1 cellular context compared by ENCODE assay signal in the genomic region with DNA sequence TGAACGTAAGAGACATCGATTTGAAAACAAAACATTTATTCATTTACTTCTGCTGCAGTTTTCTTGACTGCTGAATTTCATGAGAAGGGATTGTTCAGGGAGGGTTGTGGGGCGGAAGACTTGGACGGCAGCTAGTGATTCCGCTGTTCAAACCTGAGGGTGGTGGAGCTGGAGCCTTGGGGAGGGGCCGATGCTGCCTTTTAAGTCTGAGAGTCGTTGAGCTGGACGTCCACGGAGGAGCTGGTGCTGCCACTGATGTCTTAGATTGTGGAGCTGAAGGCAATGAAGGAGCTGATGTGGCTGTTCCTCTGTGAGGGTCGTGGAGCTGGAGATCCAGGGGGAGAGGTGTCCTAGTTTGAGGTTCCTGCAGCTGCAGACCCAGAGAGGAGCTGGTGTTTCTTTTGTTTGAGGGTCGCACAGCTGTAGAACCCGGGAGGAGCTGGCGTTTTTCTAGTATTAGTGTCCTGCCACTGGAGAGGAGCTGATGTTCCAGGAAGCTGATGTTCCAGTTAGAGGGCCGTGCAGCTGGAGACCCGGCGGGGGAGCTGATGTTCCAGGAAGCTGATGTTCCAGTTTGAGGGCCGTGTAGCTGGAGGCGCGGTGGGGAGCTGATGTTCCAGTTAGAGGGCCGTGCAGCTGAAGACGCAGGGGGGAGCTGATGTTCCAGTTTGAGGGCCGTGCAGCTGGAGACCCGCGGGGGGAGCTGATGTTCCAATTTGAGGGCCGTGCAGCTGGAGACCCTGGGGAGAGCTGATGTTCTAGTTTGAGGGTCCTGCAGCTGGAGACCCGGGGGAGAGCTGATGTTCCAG.
TF ChIP-seq lines count a peak whose summit lies in the region.

No MANE protein-coding gene starts in this region.

TF ChIP-seq in GM23338, 12 proteins besides CTCF, POLR2A, EP300 and RAD21 (continued from another document):
- TF ChIP-seq, protein P1, sequence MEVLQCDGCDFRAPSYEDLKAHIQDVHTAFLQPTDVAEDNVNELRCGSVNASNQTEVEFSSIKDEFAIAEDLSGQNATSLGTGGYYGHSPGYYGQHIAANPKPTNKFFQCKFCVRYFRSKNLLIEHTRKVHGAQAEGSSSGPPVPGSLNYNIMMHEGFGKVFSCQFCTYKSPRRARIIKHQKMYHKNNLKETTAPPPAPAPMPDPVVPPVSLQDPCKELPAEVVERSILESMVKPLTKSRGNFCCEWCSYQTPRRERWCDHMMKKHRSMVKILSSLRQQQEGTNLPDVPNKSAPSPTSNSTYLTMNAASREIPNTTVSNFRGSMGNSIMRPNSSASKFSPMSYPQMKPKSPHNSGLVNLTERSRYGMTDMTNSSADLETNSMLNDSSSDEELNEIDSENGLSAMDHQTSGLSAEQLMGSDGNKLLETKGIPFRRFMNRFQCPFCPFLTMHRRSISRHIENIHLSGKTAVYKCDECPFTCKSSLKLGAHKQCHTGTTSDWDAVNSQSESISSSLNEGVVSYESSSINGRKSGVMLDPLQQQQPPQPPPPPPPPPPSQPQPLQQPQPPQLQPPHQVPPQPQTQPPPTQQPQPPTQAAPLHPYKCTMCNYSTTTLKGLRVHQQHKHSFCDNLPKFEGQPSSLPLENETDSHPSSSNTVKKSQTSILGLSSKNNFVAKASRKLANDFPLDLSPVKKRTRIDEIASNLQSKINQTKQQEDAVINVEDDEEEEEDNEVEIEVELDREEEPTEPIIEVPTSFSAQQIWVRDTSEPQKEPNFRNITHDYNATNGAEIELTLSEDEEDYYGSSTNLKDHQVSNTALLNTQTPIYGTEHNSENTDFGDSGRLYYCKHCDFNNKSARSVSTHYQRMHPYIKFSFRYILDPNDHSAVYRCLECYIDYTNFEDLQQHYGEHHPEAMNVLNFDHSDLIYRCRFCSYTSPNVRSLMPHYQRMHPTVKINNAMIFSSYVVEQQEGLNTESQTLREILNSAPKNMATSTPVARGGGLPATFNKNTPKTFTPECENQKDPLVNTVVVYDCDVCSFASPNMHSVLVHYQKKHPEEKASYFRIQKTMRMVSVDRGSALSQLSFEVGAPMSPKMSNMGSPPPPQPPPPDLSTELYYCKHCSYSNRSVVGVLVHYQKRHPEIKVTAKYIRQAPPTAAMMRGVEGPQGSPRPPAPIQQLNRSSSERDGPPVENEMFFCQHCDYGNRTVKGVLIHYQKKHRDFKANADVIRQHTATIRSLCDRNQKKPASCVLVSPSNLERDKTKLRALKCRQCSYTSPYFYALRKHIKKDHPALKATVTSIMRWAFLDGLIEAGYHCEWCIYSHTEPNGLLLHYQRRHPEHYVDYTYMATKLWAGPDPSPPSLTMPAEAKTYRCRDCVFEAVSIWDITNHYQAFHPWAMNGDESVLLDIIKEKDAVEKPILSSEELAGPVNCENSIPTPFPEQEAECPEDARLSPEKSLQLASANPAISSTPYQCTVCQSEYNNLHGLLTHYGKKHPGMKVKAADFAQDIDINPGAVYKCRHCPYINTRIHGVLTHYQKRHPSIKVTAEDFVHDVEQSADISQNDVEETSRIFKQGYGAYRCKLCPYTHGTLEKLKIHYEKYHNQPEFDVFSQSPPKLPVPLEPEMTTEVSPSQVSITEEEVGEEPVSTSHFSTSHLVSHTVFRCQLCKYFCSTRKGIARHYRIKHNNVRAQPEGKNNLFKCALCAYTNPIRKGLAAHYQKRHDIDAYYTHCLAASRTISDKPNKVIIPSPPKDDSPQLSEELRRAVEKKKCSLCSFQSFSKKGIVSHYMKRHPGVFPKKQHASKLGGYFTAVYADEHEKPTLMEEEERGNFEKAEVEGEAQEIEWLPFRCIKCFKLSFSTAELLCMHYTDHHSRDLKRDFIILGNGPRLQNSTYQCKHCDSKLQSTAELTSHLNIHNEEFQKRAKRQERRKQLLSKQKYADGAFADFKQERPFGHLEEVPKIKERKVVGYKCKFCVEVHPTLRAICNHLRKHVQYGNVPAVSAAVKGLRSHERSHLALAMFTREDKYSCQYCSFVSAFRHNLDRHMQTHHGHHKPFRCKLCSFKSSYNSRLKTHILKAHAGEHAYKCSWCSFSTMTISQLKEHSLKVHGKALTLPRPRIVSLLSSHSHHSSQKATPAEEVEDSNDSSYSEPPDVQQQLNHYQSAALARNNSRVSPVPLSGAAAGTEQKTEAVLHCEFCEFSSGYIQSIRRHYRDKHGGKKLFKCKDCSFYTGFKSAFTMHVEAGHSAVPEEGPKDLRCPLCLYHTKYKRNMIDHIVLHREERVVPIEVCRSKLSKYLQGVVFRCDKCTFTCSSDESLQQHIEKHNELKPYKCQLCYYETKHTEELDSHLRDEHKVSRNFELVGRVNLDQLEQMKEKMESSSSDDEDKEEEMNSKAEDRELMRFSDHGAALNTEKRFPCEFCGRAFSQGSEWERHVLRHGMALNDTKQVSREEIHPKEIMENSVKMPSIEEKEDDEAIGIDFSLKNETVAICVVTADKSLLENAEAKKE (CRISPR knock-in tag; IDR thresholded peaks at IDR 0.05) = no peak
- TF ChIP-seq ZNF331 (CRISPR knock-in tag; IDR thresholded peaks at IDR 0.05; ENCODE audit: low read depth) (no peak), EZH2 (IDR thresholded peaks at IDR 0.05; ENCODE audit: low read depth, unreplicated experiment) (no peak), EZH2phosphoT487 (IDR thresholded peaks at IDR 0.05; ENCODE audit: unreplicated experiment) (no peak)
- TF ChIP-seq, protein P2, sequence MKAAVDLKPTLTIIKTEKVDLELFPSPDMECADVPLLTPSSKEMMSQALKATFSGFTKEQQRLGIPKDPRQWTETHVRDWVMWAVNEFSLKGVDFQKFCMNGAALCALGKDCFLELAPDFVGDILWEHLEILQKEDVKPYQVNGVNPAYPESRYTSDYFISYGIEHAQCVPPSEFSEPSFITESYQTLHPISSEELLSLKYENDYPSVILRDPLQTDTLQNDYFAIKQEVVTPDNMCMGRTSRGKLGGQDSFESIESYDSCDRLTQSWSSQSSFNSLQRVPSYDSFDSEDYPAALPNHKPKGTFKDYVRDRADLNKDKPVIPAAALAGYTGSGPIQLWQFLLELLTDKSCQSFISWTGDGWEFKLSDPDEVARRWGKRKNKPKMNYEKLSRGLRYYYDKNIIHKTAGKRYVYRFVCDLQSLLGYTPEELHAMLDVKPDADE (IDR thresholded peaks at IDR 0.05) = no peak
